9 cellular contexts compared by ENCODE assay signal in the genomic region with DNA sequence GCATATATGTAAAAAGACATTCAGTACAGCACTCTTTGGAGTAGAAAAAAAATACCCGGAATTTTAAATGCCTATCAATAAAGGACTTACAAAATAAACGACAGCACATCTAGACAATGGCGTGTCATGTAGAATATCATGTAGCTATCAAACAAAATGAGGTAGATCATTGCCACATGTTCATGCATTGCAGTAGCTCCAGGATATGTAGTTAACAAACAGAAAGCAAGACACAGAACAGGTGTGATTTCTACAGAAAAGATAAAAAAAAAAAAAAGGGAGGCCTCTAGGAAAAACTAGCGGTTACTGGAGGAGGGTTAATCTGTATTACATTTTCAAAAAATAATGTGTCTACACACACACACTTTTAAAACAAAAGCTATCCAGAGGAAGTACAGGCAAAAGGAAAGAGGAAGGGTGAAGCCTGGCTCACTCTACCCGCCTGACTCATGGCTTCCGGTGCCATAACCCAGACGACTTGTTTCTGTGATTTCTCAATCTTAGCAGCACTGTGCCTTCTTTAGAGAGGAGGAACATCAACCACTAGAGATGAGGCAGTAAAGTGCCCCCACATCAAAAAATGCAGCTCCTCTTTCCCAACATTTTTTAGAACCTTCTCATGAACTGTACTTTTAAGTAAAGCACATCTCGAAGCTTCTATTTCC. TPM values are rescaled to one million over a fixed set of nuclear protein-coding genes. Genes with fewer than 3 reads are reported as not detected.
DNase-seq lines count a peak whose midpoint lies in the region; ATAC-seq and TF ChIP-seq lines count a peak whose summit lies in the region.
"Had no signal": no experiment of that assay in that cellular context is flagged by ENCODE, and none has a peak within 500 bp of the region (broad histone marks: within the 10 kb centered on the region; RNA-seq: fewer than 3 reads in every experiment).

No MANE protein-coding gene starts in this region.

- H3K9ac ChIP-seq in colonic mucosa (ENCODE audit: low read depth in 2 of 2, low read length in 2 of 2) (no peak overlapping the region), muscle layer of colon (ENCODE audit: low read length) (no peak overlapping the region)

- H3K9me3 ChIP-seq in colonic mucosa (no peaks in the 10 kb centered on the region), muscle layer of colon (ENCODE audit: low read length) (no peaks in the 10 kb centered on the region)

- H3K27ac ChIP-seq in ACC112 (ENCODE audit: low read depth, low read length) (peak overlapping the region; percentile 88), colonic mucosa (peak overlapping the region; percentile 39), muscle layer of colon (ENCODE audit: low read depth, low read length) (peak overlapping the region; percentile 66)
- H3K27ac ChIP-seq: C4-2B had no signal

- H3K27me3 ChIP-seq in ACC112 (ENCODE audit: insufficient read depth, low read length) (no peaks in the 10 kb centered on the region), colonic mucosa (no peaks in the 10 kb centered on the region), muscle layer of colon (ENCODE audit: control insufficient read depth in 1 of 2, insufficient read depth in 2 of 2, low read length in 2 of 2) (no peaks in the 10 kb centered on the region)

- TF ChIP-seq CTCF in colonic mucosa (IDR thresholded peaks at IDR 0.05): no peak

- H3K79me2 ChIP-seq in ACC112 (ENCODE audit: control insufficient read depth, insufficient read depth, low read length, unreplicated experiment): peaks cover 25% of the 10 kb centered on the region

- peak in 3 of 4 experiments; percentile 7 to 21 (median 17) for DNase-seq in activated CD4-positive, CD25-positive, alpha-beta regulatory T cell (lab: John Stamatoyannopoulos, UW)
- DNase-seq in colonic mucosa: peak; percentile 46
- no peak for DNase-seq in D341Med (ENCODE audit: low spot score)

- H3K4me3 ChIP-seq in ACC112 (ENCODE audit: low read depth, low read length): peak overlapping the region; percentile 21; the same call in 1 of the 2 replicates
- H3K4me3 ChIP-seq in colonic mucosa: no peak overlapping the region
- no peak overlapping the region for H3K4me3 ChIP-seq in muscle layer of colon (ENCODE audit: low read depth in 1 of 2, low read length in 2 of 2)

- H3K4me3 Mint-ChIP-seq in stimulated activated naive CD8-positive, alpha-beta T cell treated with anti-CD3 and anti-CD28 coated beads, Interleukin-15, Interleukin-2, amounts not matched to agents 100 ng/mL and 50 ng/mL, for 24 hours: peak overlapping the region; percentile 67

- peak overlapping the region; percentile 39 for H3K27ac Mint-ChIP-seq in stimulated activated naive CD8-positive, alpha-beta T cell treated with anti-CD3 and anti-CD28 coated beads, Interleukin-15, Interleukin-2, amounts not matched to agents 100 ng/mL and 50 ng/mL, for 24 hours

- no peaks in the 10 kb centered on the region for H3K9me3 Mint-ChIP-seq in stimulated activated naive CD8-positive, alpha-beta T cell treated with anti-CD3 and anti-CD28 coated beads, Interleukin-15, Interleukin-2, amounts not matched to agents 100 ng/mL and 50 ng/mL, for 24 hours

- ATAC-seq in GM19397 (IDR thresholded peaks at IDR 0.05; ENCODE audit: unreplicated experiment) (peak; percentile 98), HG03520 (IDR thresholded peaks at IDR 0.05; ENCODE audit: unreplicated experiment) (peak; percentile 94)

- no peak overlapping the region for H2AFZ ChIP-seq in ACC112 (ENCODE audit: low read length, unreplicated experiment)

- H3K4me1 Mint-ChIP-seq in stimulated activated naive CD8-positive, alpha-beta T cell treated with anti-CD3 and anti-CD28 coated beads, Interleukin-15, Interleukin-2, amounts not matched to agents 100 ng/mL and 50 ng/mL, for 24 hours (ENCODE audit: low read depth): peaks cover 38% of the 10 kb centered on the region

- H3K27me3 Mint-ChIP-seq in stimulated activated naive CD8-positive, alpha-beta T cell treated with anti-CD3 and anti-CD28 coated beads, Interleukin-15, Interleukin-2, amounts not matched to agents 100 ng/mL and 50 ng/mL, for 24 hours: peaks cover 3% of the 10 kb centered on the region

- intact Hi-C loops in colonic mucosa (cut with DNase I): no loop called here

- H3K4me1 ChIP-seq in ACC112 (ENCODE audit: control insufficient read depth, insufficient read depth, low read length, unreplicated experiment): peaks cover 34% of the 10 kb centered on the region
- no peaks in the 10 kb centered on the region for H3K4me1 ChIP-seq in colonic mucosa
- H3K4me1 ChIP-seq in muscle layer of colon (ENCODE audit: insufficient read depth, low read length): peaks cover 10% of the 10 kb centered on the region

- H3K36me3 ChIP-seq in ACC112 (ENCODE audit: insufficient read depth, low read length) (no peaks in the 10 kb centered on the region), colonic mucosa (no peaks in the 10 kb centered on the region), muscle layer of colon (ENCODE audit: insufficient read depth, low read length) (no peaks in the 10 kb centered on the region)

- peaks cover 8% of the 10 kb centered on the region for H3K36me3 Mint-ChIP-seq in stimulated activated naive CD8-positive, alpha-beta T cell treated with anti-CD3 and anti-CD28 coated beads, Interleukin-15, Interleukin-2, amounts not matched to agents 100 ng/mL and 50 ng/mL, for 24 hours (ENCODE audit: low read depth)

RNA-seq across cellular contexts. Expression of gene KCTD12, which starts 6.9 kb away (rescaled TPM):
- 10 to 100 TPM; 30.3 to 58.4 TPM for total RNA-seq in colonic mucosa
